Comparison of ENCODE assay signal across 21 cellular contexts in the genomic region with DNA sequence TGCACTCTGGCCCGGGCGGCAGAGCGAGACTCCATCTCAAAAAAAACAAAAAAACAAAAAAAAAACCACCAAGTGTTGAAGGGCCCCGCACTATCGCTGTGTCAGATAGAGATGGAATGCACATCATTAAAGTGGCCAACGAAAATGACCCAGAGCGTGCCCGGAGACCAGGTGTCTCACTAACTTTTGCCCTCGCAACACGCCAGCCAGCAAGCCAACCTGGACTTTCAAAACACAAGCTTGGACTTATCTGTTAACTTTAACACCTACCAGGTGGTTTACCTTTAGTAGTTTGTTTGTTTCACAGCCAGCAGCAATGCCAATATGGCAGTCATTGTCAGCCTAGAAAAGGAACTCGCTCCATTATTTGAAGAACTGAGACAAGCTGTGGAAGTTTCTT.
"Had no signal": no experiment of that assay in that cellular context is flagged by ENCODE, and none has a peak within 500 bp of the region (broad histone marks: within the 10 kb centered on the region; RNA-seq: fewer than 3 reads in every experiment).

No MANE protein-coding gene starts in this region.

- H3K4me3 ChIP-seq: SJCRH30 had no signal

- H3K9ac ChIP-seq: KMS-11 had no signal

- H3K27ac ChIP-seq: KMS-11, SJCRH30 had no signal

- FAIRE-seq: RCC 7860 had no signal

- H3K9me3 ChIP-seq: SJCRH30 had no signal

- DNase-seq: IMR-90, Kasumi-1, MM.1S, NCI-H1092 treated with DMSO at 0.1 percent for 48 hours, NCI-H1436, NCI-H187, NCI-H2029, NCI-H2081 treated with DMSO at 0.1 percent for 48 hours, NCI-H2171, NCI-H226, NCI-H446, NCI-H510A, NCI-H524 treated with DMSO at 0.1 percent for 48 hours, NCI-H69, NCI-H774, RPMI8226, SHP77 treated with DMSO at 0.1 percent for 48 hours, SJCRH30 had no signal

- H3K27me3 ChIP-seq: SJCRH30 had no signal

- H3K36me3 ChIP-seq: SJCRH30 had no signal

- H3K4me2 ChIP-seq: KMS-11 had no signal

- ATAC-seq: SK-N-SH treated with all-trans-retinoic acid at 6 μM for 48 hours had no signal
